In the genomic region with DNA sequence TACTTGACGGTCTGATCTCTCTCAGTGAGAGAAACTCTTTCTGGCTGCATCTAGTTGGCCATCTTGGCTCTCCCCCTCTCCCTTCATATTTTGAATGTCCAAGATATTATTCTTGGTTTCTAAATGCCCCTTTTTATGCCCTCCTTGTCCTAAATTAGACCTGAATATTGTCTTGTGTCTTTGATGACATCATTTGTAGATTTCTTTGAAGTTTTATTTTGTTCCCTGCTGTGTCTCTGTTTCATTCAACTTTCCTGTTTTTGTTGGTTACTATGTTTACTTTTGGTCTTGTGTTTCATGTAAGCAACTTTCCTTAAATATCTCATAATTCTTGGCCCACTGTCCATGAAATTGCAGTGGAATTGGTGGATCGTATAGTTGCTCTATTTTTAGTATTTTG, we compare ENCODE assay signal across 10 cellular contexts. TPM values are rescaled to one million over a fixed set of nuclear protein-coding genes. Genes with fewer than 3 reads are reported as not detected.
"Had no signal": no experiment of that assay in that cellular context is flagged by ENCODE, and none has a peak within 500 bp of the region (broad histone marks: within the 10 kb centered on the region; RNA-seq: fewer than 3 reads in every experiment).

No MANE protein-coding gene starts in this region.

- H3K4me1 ChIP-seq: HAP-1 had no signal

- DNase-seq: GM23248, GOT3, H7, KBM-7 had no signal

- H3K27ac ChIP-seq: GM23248, KMS-11 had no signal

- H3K9me3 ChIP-seq: HAP-1 had no signal

- H3K36me3 ChIP-seq: HAP-1 had no signal

- H3K4me2 ChIP-seq: KMS-11 had no signal

- H3K4me3 ChIP-seq: GM23248, HAP-1 had no signal

- FAIRE-seq: HTR-8/SVneo had no signal

RNA-seq across cellular contexts. Expression of a gene that starts 46.1 kb away (rescaled TPM):
- total RNA-seq: GM23248, H4, H7, HT-29 had no signal
- polyA plus RNA-seq: GM23248, IgD-negative memory B cell had no signal
